Comparison of ENCODE assay signal across 12 cellular contexts in the genomic region with DNA sequence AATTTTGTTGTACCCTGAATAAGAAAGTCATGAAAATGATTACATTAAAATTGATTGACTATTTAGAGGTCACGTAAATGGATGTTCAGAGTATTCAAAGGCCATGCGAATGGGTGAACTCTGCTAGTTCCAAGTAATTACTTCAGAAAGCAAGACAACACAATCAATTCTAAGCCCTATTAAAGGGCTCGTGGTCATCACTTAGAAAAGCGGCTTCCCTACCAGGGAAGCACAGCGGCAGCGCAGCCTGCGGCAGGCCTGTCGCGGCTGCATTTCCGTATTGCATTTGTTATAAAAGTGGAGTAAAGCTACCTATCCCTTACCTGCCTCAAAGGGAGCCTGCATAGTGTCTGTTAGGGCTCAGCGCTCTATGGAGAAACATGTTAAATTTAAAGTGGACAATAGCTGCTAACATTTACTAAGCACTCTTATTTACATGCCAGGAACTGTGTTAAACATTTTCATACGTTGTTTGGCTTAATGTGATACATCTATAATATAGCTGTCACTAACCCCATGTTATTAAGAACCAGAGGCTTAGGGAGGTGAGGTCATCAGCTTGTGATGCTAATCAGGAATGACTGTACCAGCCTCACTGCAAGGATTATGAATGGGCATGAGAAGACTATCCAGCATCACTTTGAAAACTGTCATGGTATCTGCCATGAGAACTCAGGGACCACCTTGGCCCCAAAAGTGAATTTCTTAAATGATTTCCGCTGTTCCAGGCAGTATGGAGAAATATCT.
DNase-seq lines count a peak whose midpoint lies in the region; ATAC-seq, FAIRE-seq and TF ChIP-seq lines count a peak whose summit lies in the region.
"Had no signal": no experiment of that assay in that cellular context is flagged by ENCODE, and none has a peak within 500 bp of the region (broad histone marks: within the 10 kb centered on the region; RNA-seq: fewer than 3 reads in every experiment).

No MANE protein-coding gene starts in this region.

- H2AFZ ChIP-seq in K562 (ENCODE audit: low read depth, low read length): no peak overlapping the region
- no peak overlapping the region for H2AFZ ChIP-seq in neural progenitor cell (replicated peaks)

- H3K36me3 ChIP-seq in K562 (ENCODE audit: control insufficient read depth, insufficient read depth, low read length): no peaks in the 10 kb centered on the region
- no peaks in the 10 kb centered on the region for H3K36me3 ChIP-seq in neural progenitor cell
- H3K36me3 ChIP-seq in small intestine (ENCODE audit: control insufficient read depth in 2 of 2, insufficient read depth in 2 of 2, low read length in 2 of 2): no peaks in the 10 kb centered on the region

- no peaks in the 10 kb centered on the region for H3K4me1 ChIP-seq in K562 (replicated peaks in 1 of 2; ENCODE audit: control insufficient read depth in 2 of 2, insufficient read depth in 2 of 2, low read length in 2 of 2)
- H3K4me1 ChIP-seq in neural progenitor cell: peaks cover 42% of the 10 kb centered on the region
- no peaks in the 10 kb centered on the region for H3K4me1 ChIP-seq in small intestine (ENCODE audit: control insufficient read depth in 2 of 2, insufficient read depth in 1 of 2, low read depth in 1 of 2, low read length in 1 of 2)

- H3K27me3 ChIP-seq in K562 (ENCODE audit: control insufficient read depth in 2 of 2, insufficient read depth in 2 of 2, low read length in 2 of 2): no peaks in the 10 kb centered on the region
- no peaks in the 10 kb centered on the region for H3K27me3 ChIP-seq in neural progenitor cell
- no peaks in the 10 kb centered on the region for H3K27me3 ChIP-seq in small intestine (ENCODE audit: control insufficient read depth in 2 of 2, insufficient read depth in 2 of 2, low read length in 2 of 2)

- H3K4me3 ChIP-seq in K562 (no peak overlapping the region), neural progenitor cell (no peak overlapping the region), small intestine (ENCODE audit: low read depth in 1 of 2, low read length in 2 of 2) (no peak overlapping the region)

- H3K4me1 Mint-ChIP-seq in neural progenitor cell: peaks cover 25% of the 10 kb centered on the region

- POLR2A ChIA-PET in K562 (lab: Yijun Ruan, JAX): interaction anchor here (0.6 to 1.2 kb wide), 3 partner anchors 16 to 620 kb away, joined by 3 read pairs; no protein-coding TSS in a partner anchor

- no peak for DNase-seq in activated CD4-positive, CD25-positive, alpha-beta regulatory T cell treated with anti-CD3 and anti-CD28 coated beads, Interleukin-2, amount 50 U/mL, for 72 hours
- DNase-seq in K562 (ENCODE audit: extremely low read depth in 1 of 4, low spot score in 3 of 4) (no peak), neural progenitor cell (ENCODE audit: low spot score) (peak; percentile 60), NCI-H187 treated with DMSO at 0.1 percent for 48 hours (lab: John Stamatoyannopoulos, UW) (no peak), small intestine (no peak)
- DNase-seq: cerebellar nuclear complex, GOT3, NCI-H2029 had no signal

- H3K9ac ChIP-seq in K562 (ENCODE audit: insufficient read depth in 1 of 2, low read depth in 2 of 2, low read length in 2 of 2): no peak overlapping the region
- no peak overlapping the region for H3K9ac ChIP-seq in neural progenitor cell

- no peaks in the 10 kb centered on the region for H3K79me2 ChIP-seq in K562 (ENCODE audit: control insufficient read depth, insufficient read depth, low read length)
- peaks cover 35% of the 10 kb centered on the region for H3K79me2 ChIP-seq in neural progenitor cell (ENCODE audit: low read depth)

- BruUV-seq in K562 (replicated peaks; lab: Mats Ljungman, UMichigan): no TSS peak

- no peak for TF ChIP-seq RAD21 in K562 (CRISPR knock-in tag; conservative IDR thresholded peaks at IDR 0.05 in 1 of 2, IDR thresholded peaks at IDR 0.05 in 1 of 2)

- CTCF ChIA-PET in K562 (lab: Yijun Ruan, JAX; ENCODE audit: low intra/inter-chr PET ratio): no interaction called here

- H4K20me1 ChIP-seq in K562 (replicated peaks; ENCODE audit: control insufficient read depth, insufficient read depth, low read length) (no peaks in the 10 kb centered on the region), neural progenitor cell (ENCODE audit: low read depth) (peaks cover 34% of the 10 kb centered on the region)

- TF ChIP-seq EP300 in K562 (IDR thresholded peaks at IDR 0.05; ENCODE audit: low read length): no peak

- no peak overlapping the region for H3K4me3 Mint-ChIP-seq in neural progenitor cell

- in situ Hi-C loops in K562 (cut with MboI): no loop called here

- no peak overlapping the region for H3K4me2 ChIP-seq in K562 (ENCODE audit: insufficient read depth, low read length)
- H3K4me2 ChIP-seq in neural progenitor cell: peak overlapping the region; percentile 63

- peaks cover 36% of the 10 kb centered on the region for H3F3A ChIP-seq in neural progenitor cell (ENCODE audit: low read depth)

- no peak for FAIRE-seq in K562 (lab: Jason Lieb, UNC)
- no peak for FAIRE-seq in small intestine (lab: Jason Lieb, UNC)
- FAIRE-seq: A204.1 had no signal

- no peak overlapping the region for H3K27ac Mint-ChIP-seq in neural progenitor cell

- WGBS in K562 (ENCODE audit: insufficient coverage, low coverage, missing lambda C conversion rate): 81% methylated on average over 13 of the region's 13 CpGs
- WGBS in small intestine, 3 donors: 91 to 94% (median 92%) methylated on average over 13 of the region's 13 CpGs

- ATAC-seq in activated CD4-positive, CD25-positive, alpha-beta regulatory T cell treated with anti-CD3 and anti-CD28 coated beads, Interleukin-2, amount 50 U/mL, for 24 hours: peak; percentile 93 to 96
- ATAC-seq in HG02610 (IDR thresholded peaks at IDR 0.05; ENCODE audit: unreplicated experiment) (peak; percentile 30), K562 (no peak), HG03520 (IDR thresholded peaks at IDR 0.05; ENCODE audit: unreplicated experiment) (no peak)

- no peaks in the 10 kb centered on the region for H3K9me1 ChIP-seq in K562 (ENCODE audit: control insufficient read depth, insufficient read depth, low read length)

- no peak overlapping the region for H3K27ac ChIP-seq in K562 (ENCODE audit: extremely low read depth, low read depth, low read length)
- peak overlapping the region; percentile 30 for H3K27ac ChIP-seq in neural progenitor cell
- no peak overlapping the region for H3K27ac ChIP-seq in small intestine (ENCODE audit: low read depth in 1 of 2, low read length in 1 of 2)

- intact Hi-C loops in K562 (cut with micrococcal nuclease): no loop called here

- H3K9me3 ChIP-seq in K562 (replicated peaks; ENCODE audit: control insufficient read depth, insufficient read depth, low read depth, low read length) (no peaks in the 10 kb centered on the region), neural progenitor cell (ENCODE audit: low read depth) (no peaks in the 10 kb centered on the region), small intestine (ENCODE audit: control insufficient read depth, low read depth) (no peaks in the 10 kb centered on the region)

- peaks cover 13% of the 10 kb centered on the region for H3K9me3 Mint-ChIP-seq in neural progenitor cell

- TF ChIP-seq CTCF in K562 (IDR thresholded peaks at IDR 0.05 in 2 of 3, conservative IDR thresholded peaks at IDR 0.05 in 1 of 3; ENCODE audit: insufficient read depth in 2 of 3, low read depth in 1 of 3, low read length in 3 of 3): no peak
- TF ChIP-seq CTCF in neural progenitor cell (IDR thresholded peaks at IDR 0.05): no peak

- peaks cover 14% of the 10 kb centered on the region for H3K36me3 Mint-ChIP-seq in neural progenitor cell

- H3K27me3 Mint-ChIP-seq in neural progenitor cell (ENCODE audit: insufficient read depth, low read depth): peaks cover 2% of the 10 kb centered on the region

- no peak for TF ChIP-seq POLR2A in K562 (conservative IDR thresholded peaks at IDR 0.05)

TF ChIP-seq in K562, 482 proteins besides CTCF, POLR2A, EP300 and RAD21:
- TF ChIP-seq FOSL1 (tag; conservative IDR thresholded peaks at IDR 0.05): peak; percentile 49; the same call in 1 of the 2 replicates
- no peak for TF ChIP-seq ILK (tag; IDR thresholded peaks at IDR 0.05; ENCODE audit: borderline replicate concordance, low read depth)
- no peak for TF ChIP-seq TRIM28 (IDR thresholded peaks at IDR 0.05)
- no peak; the same call in 1 of the 2 replicates for TF ChIP-seq JUND (IDR thresholded peaks at IDR 0.05; ENCODE audit: borderline replicate concordance, low read depth, low read length)
- TF ChIP-seq JUND (tag; IDR thresholded peaks at IDR 0.05; ENCODE audit: borderline replicate concordance, low read depth, low read length): peak; percentile 28; the same call in 1 of the 3 replicates
- TF ChIP-seq, protein P1, sequence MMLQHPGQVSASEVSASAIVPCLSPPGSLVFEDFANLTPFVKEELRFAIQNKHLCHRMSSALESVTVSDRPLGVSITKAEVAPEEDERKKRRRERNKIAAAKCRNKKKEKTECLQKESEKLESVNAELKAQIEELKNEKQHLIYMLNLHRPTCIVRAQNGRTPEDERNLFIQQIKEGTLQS (IDR thresholded peaks at IDR 0.05): peak; percentile 65
- TF ChIP-seq, protein P1 (CRISPR knock-in tag; conservative IDR thresholded peaks at IDR 0.05): no peak
TF ChIP-seq in K562: peak in this region for 3.

Comparison
In these comparisons a context has a peak if more than half of its experiments do, and no peak if none do; other contexts are left out.
1. ATAC-seq: peak in activated CD4-positive, CD25-positive, alpha-beta regulatory T cell treated with anti-CD3 and anti-CD28 coated beads, Interleukin-2, amount 50 U/mL, for 24 hours (2 of 2) and HG02610 (single experiment); none in K562 (single experiment) and HG03520 (single experiment).